Comparison of ENCODE assay signal across 30 cellular contexts in genomic region chr20:48266571-48266970, GRCh38.
"Had no signal": no experiment of that assay in that cellular context is flagged by ENCODE, and none has a peak within 500 bp of the region (broad histone marks: within the 10 kb centered on the region; RNA-seq: fewer than 3 reads in every experiment).

No MANE protein-coding gene starts in this region.

- H2AFZ ChIP-seq: neural progenitor cell, parathyroid adenoma had no signal

- H3K4me3 Mint-ChIP-seq: natural killer cell; nephron; neural progenitor cell; stimulated activated effector memory CD8-positive, alpha-beta T cell treated with anti-CD3 and anti-CD28 coated beads, Interleukin-12 subunit alpha, Interleukin-12 subunit beta, amount 100 ng/mL, for 72 hours; stimulated activated naive B cell treated with anti-CD40 and anti-IgM and Interleukin-4, amounts not matched to agents 10 μg/mL and 1 μg/mL and 100 μg/mL, for 72 hours; stimulated activated naive CD8-positive, alpha-beta T cell treated with anti-CD3 and anti-CD28 coated beads, Interleukin-15, Interleukin-2, amounts not matched to agents 100 ng/mL and 50 ng/mL, for 24 hours; type B pancreatic cell had no signal

- ATAC-seq: natural killer cell; psoas muscle; right cardiac atrium; right lobe of liver; stimulated activated effector memory CD8-positive, alpha-beta T cell treated with anti-CD3 and anti-CD28 coated beads, Interleukin-12 subunit alpha, Interleukin-12 subunit beta, amount 100 ng/mL, for 72 hours; stimulated activated naive B cell treated with anti-CD40 and anti-IgM and Interleukin-4, amounts not matched to agents 10 μg/mL and 1 μg/mL and 100 μg/mL, for 72 hours; upper lobe of right lung had no signal

- DNase-seq: natural killer cell; occipital lobe; ovary; posterior cingulate gyrus; psoas muscle; right cardiac atrium; right lobe of liver; sigmoid colon; small intestine; stimulated activated CD4-positive, alpha-beta T cell treated with anti-CD3 and anti-CD28 coated beads, Interleukin-15, amount 100 ng/mL, for 24 hours; stimulated activated CD4-positive, alpha-beta T cell treated with anti-CD3 and anti-CD28 coated beads, Interleukin-2, amount 100 ng/mL, for 24 hours; stimulated activated CD4-positive, alpha-beta T cell treated with anti-CD3 and anti-CD28 coated beads, Interleukin-2, amount 100 ng/mL, for 48 hours; stimulated activated CD4-positive, alpha-beta T cell treated with anti-CD3 and anti-CD28 coated beads, Interleukin-4, amount 100 ng/mL, for 24 hours; stimulated activated naive B cell treated with anti-CD40 and anti-IgM and Interleukin-4, amounts not matched to agents 10 μg/mL and 1 μg/mL and 100 μg/mL, for 72 hours; stimulated activated naive CD4-positive, alpha-beta T cell treated with Interleukin-2 at 50 U/mL for 16 hours; stomach; substantia nigra; testis; tibial artery; transverse colon; upper lobe of right lung; uterus had no signal

- H3K4me3 ChIP-seq: neural progenitor cell, ovary, psoas muscle, right lobe of liver, sigmoid colon, stomach, suprapubic skin, testis, tibial artery, transverse colon, upper lobe of right lung, uterus had no signal

- H3K27ac ChIP-seq: neural progenitor cell, ovary, parathyroid adenoma, psoas muscle, right lobe of liver, stomach, suprapubic skin, testis, tibial artery, transverse colon, upper lobe of right lung, uterus had no signal

- H3K27me3 ChIP-seq: neural progenitor cell, ovary, right lobe of liver, sigmoid colon, stomach, testis, tibial artery, transverse colon, upper lobe of right lung, uterus had no signal

- H3K27ac Mint-ChIP-seq: natural killer cell; nephron; neural progenitor cell; progenitor cell of endocrine pancreas; stimulated activated effector memory CD8-positive, alpha-beta T cell treated with anti-CD3 and anti-CD28 coated beads, Interleukin-12 subunit alpha, Interleukin-12 subunit beta, amount 100 ng/mL, for 72 hours; stimulated activated naive B cell treated with anti-CD40 and anti-IgM and Interleukin-4, amounts not matched to agents 10 μg/mL and 1 μg/mL and 100 μg/mL, for 72 hours; stimulated activated naive CD8-positive, alpha-beta T cell treated with anti-CD3 and anti-CD28 coated beads, Interleukin-15, Interleukin-2, amounts not matched to agents 100 ng/mL and 50 ng/mL, for 24 hours; type B pancreatic cell had no signal

- H3K36me3 Mint-ChIP-seq: natural killer cell; neural progenitor cell; stimulated activated effector memory CD8-positive, alpha-beta T cell treated with anti-CD3 and anti-CD28 coated beads, Interleukin-12 subunit alpha, Interleukin-12 subunit beta, amount 100 ng/mL, for 72 hours; stimulated activated naive B cell treated with anti-CD40 and anti-IgM and Interleukin-4, amounts not matched to agents 10 μg/mL and 1 μg/mL and 100 μg/mL, for 72 hours; type B pancreatic cell had no signal

- H3K4me2 ChIP-seq: neural progenitor cell had no signal

- H3K4me1 ChIP-seq: neural progenitor cell, parathyroid adenoma, psoas muscle, right lobe of liver, stomach, suprapubic skin, testis, tibial artery, transverse colon, upper lobe of right lung, uterus had no signal

- H3K36me3 ChIP-seq: neural progenitor cell, ovary, right lobe of liver, sigmoid colon, stomach, suprapubic skin, tibial artery, transverse colon, upper lobe of right lung, uterus had no signal

- H3K9me3 Mint-ChIP-seq: natural killer cell; stimulated activated naive CD8-positive, alpha-beta T cell treated with anti-CD3 and anti-CD28 coated beads, Interleukin-15, Interleukin-2, amounts not matched to agents 100 ng/mL and 50 ng/mL, for 24 hours; type B pancreatic cell had no signal

- H3K9ac ChIP-seq: neural progenitor cell, parathyroid adenoma had no signal

- H3K4me1 Mint-ChIP-seq: natural killer cell; stimulated activated effector memory CD8-positive, alpha-beta T cell treated with anti-CD3 and anti-CD28 coated beads, Interleukin-12 subunit alpha, Interleukin-12 subunit beta, amount 100 ng/mL, for 72 hours; stimulated activated naive B cell treated with anti-CD40 and anti-IgM and Interleukin-4, amounts not matched to agents 10 μg/mL and 1 μg/mL and 100 μg/mL, for 72 hours had no signal

- H3K9me3 ChIP-seq: ovary, psoas muscle, right lobe of liver, sigmoid colon, stomach, suprapubic skin, testis, tibial artery, transverse colon, upper lobe of right lung, uterus had no signal
